In genomic region chr3:33057320-33058298, GRCh38 we compare ENCODE assay signal across 1 cellular context.
TF ChIP-seq lines count a peak whose summit lies in the region.

No MANE protein-coding gene starts in this region.

TF ChIP-seq in HepG2, 621 proteins besides CTCF, POLR2A, EP300 and RAD21 (continued from another document and continues in another):
- TF ChIP-seq, protein P1, sequence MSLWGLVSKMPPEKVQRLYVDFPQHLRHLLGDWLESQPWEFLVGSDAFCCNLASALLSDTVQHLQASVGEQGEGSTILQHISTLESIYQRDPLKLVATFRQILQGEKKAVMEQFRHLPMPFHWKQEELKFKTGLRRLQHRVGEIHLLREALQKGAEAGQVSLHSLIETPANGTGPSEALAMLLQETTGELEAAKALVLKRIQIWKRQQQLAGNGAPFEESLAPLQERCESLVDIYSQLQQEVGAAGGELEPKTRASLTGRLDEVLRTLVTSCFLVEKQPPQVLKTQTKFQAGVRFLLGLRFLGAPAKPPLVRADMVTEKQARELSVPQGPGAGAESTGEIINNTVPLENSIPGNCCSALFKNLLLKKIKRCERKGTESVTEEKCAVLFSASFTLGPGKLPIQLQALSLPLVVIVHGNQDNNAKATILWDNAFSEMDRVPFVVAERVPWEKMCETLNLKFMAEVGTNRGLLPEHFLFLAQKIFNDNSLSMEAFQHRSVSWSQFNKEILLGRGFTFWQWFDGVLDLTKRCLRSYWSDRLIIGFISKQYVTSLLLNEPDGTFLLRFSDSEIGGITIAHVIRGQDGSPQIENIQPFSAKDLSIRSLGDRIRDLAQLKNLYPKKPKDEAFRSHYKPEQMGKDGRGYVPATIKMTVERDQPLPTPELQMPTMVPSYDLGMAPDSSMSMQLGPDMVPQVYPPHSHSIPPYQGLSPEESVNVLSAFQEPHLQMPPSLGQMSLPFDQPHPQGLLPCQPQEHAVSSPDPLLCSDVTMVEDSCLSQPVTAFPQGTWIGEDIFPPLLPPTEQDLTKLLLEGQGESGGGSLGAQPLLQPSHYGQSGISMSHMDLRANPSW (CRISPR knock-in tag; IDR thresholded peaks at IDR 0.05; ENCODE audit: borderline replicate concordance): no peak; the same call in 1 of the 2 replicates
- TF ChIP-seq ATF3 (CRISPR knock-in tag; IDR thresholded peaks at IDR 0.05) (no peak), PITX1 (CRISPR knock-in tag; IDR thresholded peaks at IDR 0.05) (no peak), ZNF343 (CRISPR knock-in tag; IDR thresholded peaks at IDR 0.05) (no peak), ISL2 (CRISPR knock-in tag; IDR thresholded peaks at IDR 0.05) (peak; percentile 73), ZSCAN30 (CRISPR knock-in tag; IDR thresholded peaks at IDR 0.05) (0 out of 2 replicates have a peak, but pooled peaks have one; percentile 25), HOXA7 (CRISPR knock-in tag; IDR thresholded peaks at IDR 0.05) (no peak), ZNF629 (CRISPR knock-in tag; conservative IDR thresholded peaks at IDR 0.05) (0 out of 2 replicates have a peak, but pooled peaks have one; percentile 11), XRCC5 (optimal IDR thresholded peaks at IDR 0.05; ENCODE audit: low read length) (peak; percentile 57), HMG20A (CRISPR knock-in tag; IDR thresholded peaks at IDR 0.05; ENCODE audit: borderline replicate concordance) (peak; percentile 42; the same call in 1 of the 2 replicates), MLLT10 (CRISPR knock-in tag; IDR thresholded peaks at IDR 0.05) (no peak), ZNF75D (CRISPR knock-in tag; IDR thresholded peaks at IDR 0.05; ENCODE audit: borderline replicate concordance) (no peak), ZNF816 (CRISPR knock-in tag; IDR thresholded peaks at IDR 0.05; ENCODE audit: borderline replicate concordance) (peak; percentile 55; the same call in 1 of the 2 replicates), ZNF792 (CRISPR knock-in tag; IDR thresholded peaks at IDR 0.05) (no peak), ZBTB37 (CRISPR knock-in tag; IDR thresholded peaks at IDR 0.05) (no peak), ISX (CRISPR knock-in tag; conservative IDR thresholded peaks at IDR 0.05) (no peak), NFRKB (IDR thresholded peaks at IDR 0.05) (no peak), SP4 (CRISPR knock-in tag; IDR thresholded peaks at IDR 0.05) (no peak), ZNF337 (CRISPR knock-in tag; IDR thresholded peaks at IDR 0.05; ENCODE audit: borderline replicate concordance, low read depth) (no peak), ARHGAP35 (CRISPR knock-in tag; IDR thresholded peaks at IDR 0.05; ENCODE audit: borderline replicate concordance) (no peak), ZNF770 (CRISPR knock-in tag; IDR thresholded peaks at IDR 0.05) (no peak), ZFYVE20 (CRISPR knock-in tag; IDR thresholded peaks at IDR 0.05; ENCODE audit: borderline replicate concordance, low read depth) (no peak), GFI1 (CRISPR knock-in tag; IDR thresholded peaks at IDR 0.05; ENCODE audit: borderline replicate concordance) (0 out of 2 replicates have a peak, but pooled peaks have one; percentile 34), MYC (CRISPR knock-in tag; IDR thresholded peaks at IDR 0.05; ENCODE audit: borderline replicate concordance) (no peak), MEIS2 (CRISPR knock-in tag; IDR thresholded peaks at IDR 0.05) (no peak), ATAD3A (CRISPR knock-in tag; IDR thresholded peaks at IDR 0.05) (no peak), CHD2 (IDR thresholded peaks at IDR 0.05; ENCODE audit: low read depth, low read length) (no peak), ZEB1 (IDR thresholded peaks at IDR 0.05; ENCODE audit: insufficient replicate concordance, low read depth) (peak; percentile 84), SOX5 (CRISPR knock-in tag; IDR thresholded peaks at IDR 0.05; ENCODE audit: borderline replicate concordance) (peak; percentile 71), RCOR2 (CRISPR knock-in tag; IDR thresholded peaks at IDR 0.05) (peak; percentile 67; the same call in 1 of the 2 replicates), ZNF775 (CRISPR knock-in tag; IDR thresholded peaks at IDR 0.05; ENCODE audit: borderline replicate concordance) (no peak), SMAD1 (CRISPR knock-in tag; IDR thresholded peaks at IDR 0.05; ENCODE audit: borderline replicate concordance, low read depth) (no peak), SRSF1 (optimal IDR thresholded peaks at IDR 0.05; ENCODE audit: low read depth, low read length) (no peak), FOSL2 (CRISPR knock-in tag; IDR thresholded peaks at IDR 0.05) (peak; percentile 69), TFDP2 (CRISPR knock-in tag; IDR thresholded peaks at IDR 0.05) (no peak), ZNF549 (CRISPR knock-in tag; IDR thresholded peaks at IDR 0.05) (0 out of 2 replicates have a peak, but pooled peaks have one; percentile 49), AHDC1 (CRISPR knock-in tag; IDR thresholded peaks at IDR 0.05; ENCODE audit: borderline replicate concordance) (peak; percentile 63; the same call in 1 of the 2 replicates), ETV6 (CRISPR knock-in tag; conservative IDR thresholded peaks at IDR 0.05) (no peak), NCOA5 (CRISPR knock-in tag; IDR thresholded peaks at IDR 0.05) (no peak), ZNF17 (CRISPR knock-in tag; IDR thresholded peaks at IDR 0.05) (no peak)
- TF ChIP-seq, protein P2, sequence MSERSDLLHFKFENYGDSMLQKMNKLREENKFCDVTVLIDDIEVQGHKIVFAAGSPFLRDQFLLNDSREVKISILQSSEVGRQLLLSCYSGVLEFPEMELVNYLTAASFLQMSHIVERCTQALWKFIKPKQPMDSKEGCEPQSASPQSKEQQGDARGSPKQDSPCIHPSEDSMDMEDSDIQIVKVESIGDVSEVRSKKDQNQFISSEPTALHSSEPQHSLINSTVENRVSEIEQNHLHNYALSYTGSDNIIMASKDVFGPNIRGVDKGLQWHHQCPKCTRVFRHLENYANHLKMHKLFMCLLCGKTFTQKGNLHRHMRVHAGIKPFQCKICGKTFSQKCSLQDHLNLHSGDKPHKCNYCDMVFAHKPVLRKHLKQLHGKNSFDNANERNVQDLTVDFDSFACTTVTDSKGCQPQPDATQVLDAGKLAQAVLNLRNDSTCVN (CRISPR knock-in tag; IDR thresholded peaks at IDR 0.05; ENCODE audit: borderline replicate concordance): no peak
- TF ChIP-seq, protein P3, sequence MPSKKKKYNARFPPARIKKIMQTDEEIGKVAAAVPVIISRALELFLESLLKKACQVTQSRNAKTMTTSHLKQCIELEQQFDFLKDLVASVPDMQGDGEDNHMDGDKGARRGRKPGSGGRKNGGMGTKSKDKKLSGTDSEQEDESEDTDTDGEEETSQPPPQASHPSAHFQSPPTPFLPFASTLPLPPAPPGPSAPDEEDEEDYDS (CRISPR knock-in tag; IDR thresholded peaks at IDR 0.05): no peak
- TF ChIP-seq, protein P4, sequence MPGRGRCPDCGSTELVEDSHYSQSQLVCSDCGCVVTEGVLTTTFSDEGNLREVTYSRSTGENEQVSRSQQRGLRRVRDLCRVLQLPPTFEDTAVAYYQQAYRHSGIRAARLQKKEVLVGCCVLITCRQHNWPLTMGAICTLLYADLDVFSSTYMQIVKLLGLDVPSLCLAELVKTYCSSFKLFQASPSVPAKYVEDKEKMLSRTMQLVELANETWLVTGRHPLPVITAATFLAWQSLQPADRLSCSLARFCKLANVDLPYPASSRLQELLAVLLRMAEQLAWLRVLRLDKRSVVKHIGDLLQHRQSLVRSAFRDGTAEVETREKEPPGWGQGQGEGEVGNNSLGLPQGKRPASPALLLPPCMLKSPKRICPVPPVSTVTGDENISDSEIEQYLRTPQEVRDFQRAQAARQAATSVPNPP (CRISPR knock-in tag; IDR thresholded peaks at IDR 0.05): no peak
- TF ChIP-seq, protein P5, sequence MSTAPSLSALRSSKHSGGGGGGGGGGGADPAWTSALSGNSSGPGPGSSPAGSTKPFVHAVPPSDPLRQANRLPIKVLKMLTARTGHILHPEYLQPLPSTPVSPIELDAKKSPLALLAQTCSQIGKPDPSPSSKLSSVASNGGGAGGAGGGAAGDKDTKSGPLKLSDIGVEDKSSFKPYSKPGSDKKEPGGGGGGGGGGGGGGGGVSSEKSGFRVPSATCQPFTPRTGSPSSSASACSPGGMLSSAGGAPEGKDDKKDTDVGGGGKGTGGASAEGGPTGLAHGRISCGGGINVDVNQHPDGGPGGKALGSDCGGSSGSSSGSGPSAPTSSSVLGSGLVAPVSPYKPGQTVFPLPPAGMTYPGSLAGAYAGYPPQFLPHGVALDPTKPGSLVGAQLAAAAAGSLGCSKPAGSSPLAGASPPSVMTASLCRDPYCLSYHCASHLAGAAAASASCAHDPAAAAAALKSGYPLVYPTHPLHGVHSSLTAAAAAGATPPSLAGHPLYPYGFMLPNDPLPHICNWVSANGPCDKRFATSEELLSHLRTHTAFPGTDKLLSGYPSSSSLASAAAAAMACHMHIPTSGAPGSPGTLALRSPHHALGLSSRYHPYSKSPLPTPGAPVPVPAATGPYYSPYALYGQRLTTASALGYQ (CRISPR knock-in tag; IDR thresholded peaks at IDR 0.05): 0 out of 2 replicates have a peak, but pooled peaks have one; percentile 63
- TF ChIP-seq, protein P6, sequence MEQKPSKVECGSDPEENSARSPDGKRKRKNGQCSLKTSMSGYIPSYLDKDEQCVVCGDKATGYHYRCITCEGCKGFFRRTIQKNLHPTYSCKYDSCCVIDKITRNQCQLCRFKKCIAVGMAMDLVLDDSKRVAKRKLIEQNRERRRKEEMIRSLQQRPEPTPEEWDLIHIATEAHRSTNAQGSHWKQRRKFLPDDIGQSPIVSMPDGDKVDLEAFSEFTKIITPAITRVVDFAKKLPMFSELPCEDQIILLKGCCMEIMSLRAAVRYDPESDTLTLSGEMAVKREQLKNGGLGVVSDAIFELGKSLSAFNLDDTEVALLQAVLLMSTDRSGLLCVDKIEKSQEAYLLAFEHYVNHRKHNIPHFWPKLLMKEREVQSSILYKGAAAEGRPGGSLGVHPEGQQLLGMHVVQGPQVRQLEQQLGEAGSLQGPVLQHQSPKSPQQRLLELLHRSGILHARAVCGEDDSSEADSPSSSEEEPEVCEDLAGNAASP (CRISPR knock-in tag; IDR thresholded peaks at IDR 0.05; ENCODE audit: borderline replicate concordance): peak; percentile 47; the same call in 1 of the 2 replicates
